ENCODE assay signal across 22 cellular contexts in genomic region chr17:34169501-34169900, GRCh38.
"Had no signal": no experiment of that assay in that cellular context is flagged by ENCODE, and none has a peak within 500 bp of the region (broad histone marks: within the 10 kb centered on the region; RNA-seq: fewer than 3 reads in every experiment).

No MANE protein-coding gene starts in this region.

- H3K4me3 Mint-ChIP-seq: dendritic cell treated with granulocyte-macrophage colony-stimulating factor and Interleukin-4, amounts not matched to agents 40 ng/mL and 50 ng/mL, for 4 days; endodermal cell; mesothelial cell of epicardium; naive B cell; natural killer cell treated with Interleukin-12 subunit alpha and Interleukin-12 subunit beta and Interleukin-15 and Interleukin-18, amount 100 ng/mL, for 72 hours; neural crest cell; stimulated activated naive B cell treated with anti-CD40 and anti-IgM and Interleukin-4, amounts not matched to agents 10 μg/mL and 1 μg/mL and 100 μg/mL, for 72 hours; stimulated activated naive CD8-positive, alpha-beta T cell treated with anti-CD3 and anti-CD28 coated beads, Interleukin-15, Interleukin-2, amounts not matched to agents 100 ng/mL and 50 ng/mL, for 24 hours had no signal

- H3K4me1 Mint-ChIP-seq: mesothelial cell of epicardium; naive B cell; neural crest cell; stimulated activated naive B cell treated with anti-CD40 and anti-IgM and Interleukin-4, amounts not matched to agents 10 μg/mL and 1 μg/mL and 100 μg/mL, for 72 hours had no signal

- DNase-seq: effector CD8-positive, alpha-beta T cell; endodermal cell; foreskin fibroblast; gastrocnemius medialis; heart left ventricle; kidney; left lung; mesenchymal stem cell; mucosa of descending colon; naive B cell; pancreas; right lobe of liver; small intestine; stimulated activated CD4-positive, alpha-beta T cell treated with anti-CD3 and anti-CD28 coated beads, Interleukin-15, amount 100 ng/mL, for 24 hours; stimulated activated CD4-positive, alpha-beta T cell treated with anti-CD3 and anti-CD28 coated beads, Interleukin-2, amount 100 ng/mL, for 48 hours; stimulated activated naive B cell treated with anti-CD40 and anti-IgM and Interleukin-4, amounts not matched to agents 10 μg/mL and 1 μg/mL and 100 μg/mL, for 72 hours had no signal

- H3K27ac Mint-ChIP-seq: dendritic cell treated with granulocyte-macrophage colony-stimulating factor and Interleukin-4, amounts not matched to agents 40 ng/mL and 50 ng/mL, for 4 days; endodermal cell; mesothelial cell of epicardium; naive B cell; natural killer cell treated with Interleukin-12 subunit alpha and Interleukin-12 subunit beta and Interleukin-15 and Interleukin-18, amount 100 ng/mL, for 72 hours; progenitor cell of endocrine pancreas; stimulated activated naive B cell treated with anti-CD40 and anti-IgM and Interleukin-4, amounts not matched to agents 10 μg/mL and 1 μg/mL and 100 μg/mL, for 72 hours; stimulated activated naive CD8-positive, alpha-beta T cell treated with anti-CD3 and anti-CD28 coated beads, Interleukin-15, Interleukin-2, amounts not matched to agents 100 ng/mL and 50 ng/mL, for 24 hours had no signal

- H3K36me3 Mint-ChIP-seq: mesothelial cell of epicardium; naive B cell; natural killer cell treated with Interleukin-12 subunit alpha and Interleukin-12 subunit beta and Interleukin-15 and Interleukin-18, amount 100 ng/mL, for 72 hours; stimulated activated naive B cell treated with anti-CD40 and anti-IgM and Interleukin-4, amounts not matched to agents 10 μg/mL and 1 μg/mL and 100 μg/mL, for 72 hours had no signal

- H3K9me3 Mint-ChIP-seq: natural killer cell treated with Interleukin-12 subunit alpha and Interleukin-12 subunit beta and Interleukin-15 and Interleukin-18, amount 100 ng/mL, for 72 hours; stimulated activated naive B cell treated with anti-CD40 and anti-IgM and Interleukin-4, amounts not matched to agents 10 μg/mL and 1 μg/mL and 100 μg/mL, for 72 hours; stimulated activated naive CD8-positive, alpha-beta T cell treated with anti-CD3 and anti-CD28 coated beads, Interleukin-15, Interleukin-2, amounts not matched to agents 100 ng/mL and 50 ng/mL, for 24 hours had no signal
